Comparison of ENCODE assay signal across 21 cellular contexts in the genomic region with DNA sequence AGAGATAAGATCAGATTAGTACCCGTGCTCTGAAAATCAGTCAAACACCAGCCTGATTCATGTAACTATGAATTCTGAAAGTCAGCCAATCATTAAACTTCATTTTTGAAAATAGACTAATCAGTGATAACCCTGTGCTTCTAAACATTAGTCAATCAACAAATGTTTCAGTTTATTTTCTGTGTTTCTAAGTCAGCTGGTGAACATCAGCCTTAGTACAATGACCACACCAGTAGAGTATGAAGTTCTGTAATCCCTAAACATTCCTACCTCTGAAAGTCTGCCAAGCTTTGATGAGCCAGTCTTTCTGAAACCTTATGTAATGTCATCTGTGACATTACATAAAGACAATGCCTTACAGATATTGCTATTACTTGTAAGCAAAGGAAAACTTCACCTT.
DNase-seq lines count a peak whose midpoint lies in the region; ATAC-seq and TF ChIP-seq lines count a peak whose summit lies in the region.
"Had no signal": no experiment of that assay in that cellular context is flagged by ENCODE, and none has a peak within 500 bp of the region (broad histone marks: within the 10 kb centered on the region; RNA-seq: fewer than 3 reads in every experiment).

No MANE protein-coding gene starts in this region.

- no peaks in the 10 kb centered on the region for H3K9me3 ChIP-seq in lower lobe of right lung
- H3K9me3 ChIP-seq: colonic mucosa, pancreas, sigmoid colon, SK-N-SH, suprapubic skin had no signal

- ATAC-seq in lower lobe of right lung (peak; percentile 53 to 62), HG03196 (IDR thresholded peaks at IDR 0.05; ENCODE audit: unreplicated experiment) (no peak), GM18505 (IDR thresholded peaks at IDR 0.05; ENCODE audit: unreplicated experiment) (no peak)
- ATAC-seq: naive thymus-derived CD4-positive, alpha-beta T cell; pancreas had no signal

- DNase-seq in AG20443 (ENCODE audit: low spot score), result peak; percentile 3
- DNase-seq in LHCN-M2 (ENCODE audit: low read depth), result peak; percentile 57
- DNase-seq in choroid plexus epithelial cell (ENCODE audit: low read depth), result peak; percentile 65
- DNase-seq in lower lobe of right lung, result no peak
- no peak for DNase-seq in amygdala (lab: John Stamatoyannopoulos, UW)
- DNase-seq in NCI-H2081 treated with DMSO at 0.1 percent for 48 hours (lab: John Stamatoyannopoulos, UW), result no peak
- DNase-seq: activated CD4-positive, alpha-beta T cell treated with anti-CD3 and anti-CD28 coated beads, Interleukin-2, amount 50 U/mL, for 48 hours; anterior cingulate cortex; colonic mucosa; GDM1; KBM-7; naive thymus-derived CD4-positive, alpha-beta T cell; NCI-H2029; NCI-H446 treated with DMSO at 0.1 percent for 48 hours; pancreas; sigmoid colon; SK-N-SH had no signal

- intact Hi-C loops in lower lobe of right lung (cut with DNase I), result no loop called here

- no peaks in the 10 kb centered on the region for H3K36me3 ChIP-seq in lower lobe of right lung
- H3K36me3 ChIP-seq: colonic mucosa, pancreas, sigmoid colon, suprapubic skin had no signal

- no peaks in the 10 kb centered on the region for H3K4me1 ChIP-seq in lower lobe of right lung
- H3K4me1 ChIP-seq: colonic mucosa, pancreas, suprapubic skin had no signal

- H3K27me3 ChIP-seq in lower lobe of right lung (ENCODE audit: low read depth), result no peaks in the 10 kb centered on the region
- H3K27me3 ChIP-seq: colonic mucosa, pancreas, sigmoid colon, suprapubic skin had no signal

- no peak for TF ChIP-seq CTCF in choroid plexus epithelial cell (conservative IDR thresholded peaks at IDR 0.05; ENCODE audit: low read depth, low read length)
- no peak for TF ChIP-seq CTCF in lower lobe of right lung (IDR thresholded peaks at IDR 0.05)

- TF ChIP-seq POLR2A in GM18505 (IDR thresholded peaks at IDR 0.05; ENCODE audit: borderline replicate concordance, extremely low read depth, insufficient read depth, insufficient read length), result no peak

- no peak overlapping the region for H3K27ac ChIP-seq in lower lobe of right lung
- H3K27ac ChIP-seq: C4-2B, colonic mucosa, pancreas, sigmoid colon, suprapubic skin had no signal

- H3K4me3 ChIP-seq in choroid plexus epithelial cell (ENCODE audit: low read depth, low read length), result no peak overlapping the region
- H3K4me3 ChIP-seq in lower lobe of right lung, result no peak overlapping the region
- H3K4me3 ChIP-seq: colonic mucosa, pancreas, sigmoid colon, suprapubic skin had no signal

Comparison
In these comparisons a context has a peak if more than half of its experiments do, and no peak if none do; other contexts are left out.
1. DNase-seq: peak in AG20443 (single experiment), LHCN-M2 (single experiment) and choroid plexus epithelial cell (single experiment); none in lower lobe of right lung (single experiment), amygdala (0 of 56) and NCI-H2081 treated with DMSO at 0.1 percent for 48 hours (single experiment).
2. ATAC-seq: peak in lower lobe of right lung (2 of 2); none in HG03196 (single experiment) and GM18505 (single experiment).